In genomic region chr16:19223235-19223847, GRCh38 we compare ENCODE assay signal across 8 cellular contexts. TPM values are rescaled to one million over a fixed set of nuclear protein-coding genes. Genes with fewer than 3 reads are reported as not detected.
DNase-seq lines count a peak whose midpoint lies in the region; ATAC-seq and TF ChIP-seq lines count a peak whose summit lies in the region.

No MANE protein-coding gene starts in this region.

- H3K9me3 ChIP-seq in mucosa of descending colon: peaks cover 5% of the 10 kb centered on the region

- H3K4me3 Mint-ChIP-seq in Calu3 (ENCODE audit: low read depth, unreplicated experiment): no peak overlapping the region
- no peak overlapping the region for H3K4me3 Mint-ChIP-seq in activated T-helper 2 cell treated with anti-CD3 and anti-CD28 coated beads, Interferon-gamma antibody, Interleukin-2, Interleukin-4, amounts not matched to agents 10 μg/mL and 5 μg/mL and 100 μg/mL, durations not matched to agents 14 hours and 24 hours and 36 hours (ENCODE audit: low read depth)

- no peaks in the 10 kb centered on the region for H3K4me1 ChIP-seq in mucosa of descending colon (ENCODE audit: low read depth)

- H3K9me3 Mint-ChIP-seq in Calu3 (ENCODE audit: low read depth, unreplicated experiment): peaks cover 5% of the 10 kb centered on the region
- H3K9me3 Mint-ChIP-seq in activated T-helper 2 cell treated with anti-CD3 and anti-CD28 coated beads, Interferon-gamma antibody, Interleukin-2, Interleukin-4, amounts not matched to agents 10 μg/mL and 5 μg/mL and 100 μg/mL, durations not matched to agents 14 hours and 24 hours and 36 hours: peaks cover 9% of the 10 kb centered on the region

- ATAC-seq in mucosa of descending colon: peak; percentile 97
- ATAC-seq in GM19328 (IDR thresholded peaks at IDR 0.05; ENCODE audit: unreplicated experiment): no peak
- ATAC-seq in HG03378 (IDR thresholded peaks at IDR 0.05; ENCODE audit: unreplicated experiment): no peak

- peak; percentile 39 for DNase-seq in Calu3
- peak; percentile 79 for DNase-seq in HT-29 (ENCODE audit: low spot score)
- peak; percentile 15 for DNase-seq in activated T-helper 2 cell treated with anti-CD3 and anti-CD28 coated beads, Interferon-gamma antibody, Interleukin-2, Interleukin-4, amounts not matched to agents 10 μg/mL and 5 μg/mL and 100 μg/mL, durations not matched to agents 14 hours and 24 hours and 36 hours (ENCODE audit: low spot score)
- DNase-seq in mucosa of descending colon: peak in 2 of 3 donors; percentile 80 to 88
- no peak for DNase-seq in hepatic stellate cell (ENCODE audit: low spot score)
- DNase-seq in NOMO-1 treated with dmso at 0.1 percent for 144 hours (lab: John Stamatoyannopoulos, UW; ENCODE audit: unreplicated experiment): no peak

- no TSS peak for BruUV-seq in Calu3 (replicated peaks; lab: Mats Ljungman, UMichigan)

- CTCF ChIA-PET in Calu3 (lab: Charles Lee): no interaction called here

- no peak overlapping the region for H3K27ac Mint-ChIP-seq in Calu3 (ENCODE audit: unreplicated experiment)
- H3K27ac Mint-ChIP-seq in activated T-helper 2 cell treated with anti-CD3 and anti-CD28 coated beads, Interferon-gamma antibody, Interleukin-2, Interleukin-4, amounts not matched to agents 10 μg/mL and 5 μg/mL and 100 μg/mL, durations not matched to agents 14 hours and 24 hours and 36 hours: no peak overlapping the region

- H3K4me3 ChIP-seq in mucosa of descending colon: no peak overlapping the region

- H3K27me3 Mint-ChIP-seq in Calu3 (ENCODE audit: unreplicated experiment): no peaks in the 10 kb centered on the region
- H3K27me3 Mint-ChIP-seq in activated T-helper 2 cell treated with anti-CD3 and anti-CD28 coated beads, Interferon-gamma antibody, Interleukin-2, Interleukin-4, amounts not matched to agents 10 μg/mL and 5 μg/mL and 100 μg/mL, durations not matched to agents 14 hours and 24 hours and 36 hours (ENCODE audit: low read depth): peaks cover 3% of the 10 kb centered on the region

- TF ChIP-seq CTCF in Calu3 (IDR thresholded peaks at IDR 0.05; ENCODE audit: unreplicated experiment) (peak; percentile 47), mucosa of descending colon (IDR thresholded peaks at IDR 0.05) (peak; percentile 54)

- no peaks in the 10 kb centered on the region for H3K36me3 Mint-ChIP-seq in Calu3 (ENCODE audit: insufficient read depth, unreplicated experiment)
- H3K36me3 Mint-ChIP-seq in activated T-helper 2 cell treated with anti-CD3 and anti-CD28 coated beads, Interferon-gamma antibody, Interleukin-2, Interleukin-4, amounts not matched to agents 10 μg/mL and 5 μg/mL and 100 μg/mL, durations not matched to agents 14 hours and 24 hours and 36 hours (ENCODE audit: low read depth): no peaks in the 10 kb centered on the region

- intact Hi-C loops in Calu3 (cut with micrococcal nuclease; ENCODE audit: unreplicated experiment) (no loop called here), mucosa of descending colon (cut with DNase I, micrococcal nuclease) (no loop called here)
- intact Hi-C loops in activated T-helper 2 cell treated with anti-CD3 and anti-CD28 coated beads, Interferon-gamma antibody, Interleukin-2, Interleukin-4, amounts not matched to agents 10 μg/mL and 5 μg/mL and 100 μg/mL, durations not matched to agents 14 hours and 24 hours and 36 hours (cut with micrococcal nuclease): loop anchor here (1.0 kb wide), 1 partner anchor 152 kb away; no protein-coding TSS in a partner anchor

- H3K4me1 Mint-ChIP-seq in Calu3 (ENCODE audit: low read depth, unreplicated experiment): peaks cover 25% of the 10 kb centered on the region
- peaks cover under 1% of the 10 kb centered on the region for H3K4me1 Mint-ChIP-seq in activated T-helper 2 cell treated with anti-CD3 and anti-CD28 coated beads, Interferon-gamma antibody, Interleukin-2, Interleukin-4, amounts not matched to agents 10 μg/mL and 5 μg/mL and 100 μg/mL, durations not matched to agents 14 hours and 24 hours and 36 hours (ENCODE audit: low read depth)

- H3K36me3 ChIP-seq in mucosa of descending colon (ENCODE audit: low read depth): no peaks in the 10 kb centered on the region

RNA-seq across cellular contexts. Expression of gene SYT17, which starts 55.3 kb away (rescaled TPM):
- 10.6 and 16.6 TPM in 2 replicates for total RNA-seq in Calu3 (2022)
- total RNA-seq in HT-29 (2014; rRNA removed; shearing (Covaris generic)): 0.38 and 0.57 TPM in 2 replicates
- 0.34 and 0.57 TPM in 2 replicates for total RNA-seq in activated T-helper 2 cell treated with anti-CD3 and anti-CD28 coated beads, Interferon-gamma antibody, Interleukin-2, Interleukin-4, amounts not matched to agents 10 μg/mL and 5 μg/mL and 100 μg/mL, durations not matched to agents 14 hours and 24 hours and 36 hours
- 10 to 100 TPM in 1 of 3 donors, 1 to 10 TPM in 2; 4.9 to 13.3 (median 5.9) TPM for total RNA-seq in mucosa of descending colon

Comparison
In these comparisons a context has a peak if more than half of its experiments do, and no peak if none do; other contexts are left out.
1. DNase-seq: peak in Calu3 (single experiment), HT-29 (single experiment), activated T-helper 2 cell treated with anti-CD3 and anti-CD28 coated beads, Interferon-gamma antibody, Interleukin-2, Interleukin-4, amounts not matched to agents 10 μg/mL and 5 μg/mL and 100 μg/mL, durations not matched to agents 14 hours and 24 hours and 36 hours (single experiment) and mucosa of descending colon (2 of 3); none in hepatic stellate cell (single experiment) and NOMO-1 treated with dmso at 0.1 percent for 144 hours (single experiment).